In the genomic region with DNA sequence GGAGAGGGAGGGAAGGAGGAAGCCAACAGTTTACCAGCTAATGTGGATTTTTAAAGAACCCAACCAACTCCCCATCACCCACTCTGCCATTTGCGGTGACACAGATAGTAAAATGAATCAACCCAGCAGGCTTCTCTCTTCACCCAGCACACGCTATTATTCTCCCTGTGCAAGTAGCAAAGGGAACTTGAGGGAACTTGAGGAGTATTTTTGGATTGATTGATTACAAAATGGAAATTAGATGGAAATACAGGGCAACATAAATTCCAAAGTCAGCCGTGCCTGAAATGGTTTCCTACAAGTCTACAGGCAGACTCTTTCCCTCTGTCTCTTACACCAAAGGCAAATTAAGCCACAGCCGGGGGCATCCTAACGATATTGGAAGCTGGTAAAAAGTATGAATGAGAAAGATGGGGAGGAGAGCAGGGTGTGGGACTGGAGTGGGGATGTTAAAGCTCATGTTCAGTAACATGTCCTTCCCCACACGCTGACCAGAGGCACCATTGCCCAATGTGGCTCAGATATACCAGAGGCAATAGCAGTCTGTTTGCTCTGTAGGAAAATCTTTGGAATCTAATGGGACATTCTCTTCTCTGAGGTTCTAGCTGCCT, we compare ENCODE assay signal across 21 cellular contexts.
DNase-seq lines count a peak whose midpoint lies in the region; ATAC-seq and TF ChIP-seq lines count a peak whose summit lies in the region.
"Had no signal": no experiment of that assay in that cellular context is flagged by ENCODE, and none has a peak within 500 bp of the region (broad histone marks: within the 10 kb centered on the region; RNA-seq: fewer than 3 reads in every experiment).

No MANE protein-coding gene starts in this region.

- H3K27me3 ChIP-seq in dorsolateral prefrontal cortex (no peaks in the 10 kb centered on the region), subcutaneous abdominal adipose tissue (ENCODE audit: control insufficient read depth in 5 of 5, insufficient read depth in 4 of 5, low read length in 5 of 5) (no peaks in the 10 kb centered on the region), mammary epithelial cell (ENCODE audit: insufficient read depth, low read length) (no peaks in the 10 kb centered on the region)
- H3K27me3 ChIP-seq: body of pancreas, colonic mucosa, Peyer's patch, SJCRH30 had no signal

- no peak overlapping the region for H3K4me2 ChIP-seq in mammary epithelial cell (ENCODE audit: insufficient read depth, low read depth, low read length)

- H3K79me2 ChIP-seq in mammary epithelial cell (ENCODE audit: insufficient read depth, low read length) = no peaks in the 10 kb centered on the region

- BruUV-seq in mammary epithelial cell (replicated peaks; lab: Mats Ljungman, UMichigan) = no TSS peak

- 80 to 92% methylated on average over 1 to 2 of the region's 6 CpGs for WGBS in mesodermal cell (ENCODE audit: insufficient coverage in 2 of 2), 2 experiments
- 83% methylated on average over 1 of the region's 6 CpGs for WGBS in mammary epithelial cell (ENCODE audit: low coverage, missing lambda C conversion rate)

- TF ChIP-seq CTCF in dorsolateral prefrontal cortex (IDR thresholded peaks at IDR 0.05 in 54 of 56, conservative IDR thresholded peaks at IDR 0.05 in 2 of 56; ENCODE audit: low read depth in 1 of 56, partially characterized antibody in 56 of 56) (no peak), mammary epithelial cell (conservative IDR thresholded peaks at IDR 0.05 in 1 of 2, IDR thresholded peaks at IDR 0.05 in 1 of 2; ENCODE audit: extremely low read depth in 1 of 2, insufficient read depth in 1 of 2, low read depth in 1 of 2, low read length in 2 of 2) (no peak)

- in situ Hi-C loops in mammary epithelial cell (cut with MboI; ENCODE audit: low sequenced_read_pairs in 2 of 2) = loop anchor here (25.0 kb wide), 2 partner anchors 210 to 960 kb away; a partner anchor contains a TSS

- DNase-seq in NCI-H526 treated with DMSO at 0.1 percent for 48 hours (lab: John Stamatoyannopoulos, UW) (peak; percentile 92), dorsolateral prefrontal cortex (no peak), mammary epithelial cell (no peak), T-helper 9 cell (no peak)
- no peak for DNase-seq in activated naive CD4-positive, alpha-beta T cell treated with anti-CD3 and anti-CD28 coated beads, Interleukin-2, amount 50 U/mL, for 72 hours (ENCODE audit: low spot score in 2 of 2)
- DNase-seq: activated CD8-positive, alpha-beta memory T cell treated with anti-CD3 and anti-CD28 coated beads, Interleukin-2, amount 50 U/mL, for 4 hours; activated naive CD8-positive, alpha-beta T cell treated with anti-CD3 and anti-CD28 coated beads, Interleukin-2, amount 10 ng/mL, durations not matched to agents 7 days and 5 days; body of pancreas; colonic mucosa; NCI-H1105; NCI-H2107; Peyer's patch; SJCRH30; stimulated activated CD4-positive, alpha-beta T cell treated with anti-CD3 and anti-CD28 coated beads, Interleukin-15, amount 100 ng/mL, for 24 hours; stimulated activated CD8-positive, alpha-beta memory T cell treated with anti-CD3 and anti-CD28 coated beads, Interleukin-4, amount 100 ng/mL, for 48 hours had no signal

- H3K4me3 ChIP-seq in dorsolateral prefrontal cortex = peak overlapping the region in 4 of 59 donors; percentile 4 to 32 (median 16)
- H3K4me3 ChIP-seq in mesodermal cell (ENCODE audit: extremely low read depth, insufficient read depth, low read length, poor library complexity, severe bottlenecking) = no peak overlapping the region
- no peak overlapping the region for H3K4me3 ChIP-seq in subcutaneous abdominal adipose tissue (ENCODE audit: low read depth in 1 of 5, low read length in 5 of 5)
- no peak overlapping the region for H3K4me3 ChIP-seq in mammary epithelial cell (replicated peaks in 1 of 3; ENCODE audit: insufficient read depth in 1 of 3, low read depth in 2 of 3, low read length in 3 of 3)
- H3K4me3 ChIP-seq: body of pancreas, colonic mucosa, Peyer's patch, SJCRH30 had no signal

- H3K4me1 ChIP-seq in mesodermal cell (ENCODE audit: control insufficient read depth, insufficient read depth, low read length, poor library complexity, severe bottlenecking) (peaks cover 23% of the 10 kb centered on the region), subcutaneous abdominal adipose tissue (ENCODE audit: control insufficient read depth in 5 of 5, insufficient read depth in 5 of 5, low read length in 5 of 5) (peaks cover 0 to 23% (median 0%) of the 10 kb centered on the region in 5 donors), mammary epithelial cell (ENCODE audit: insufficient read depth, low read length) (no peaks in the 10 kb centered on the region)
- H3K4me1 ChIP-seq: body of pancreas, colonic mucosa, Peyer's patch, SJCRH30 had no signal

- intact Hi-C loops in dorsolateral prefrontal cortex (cut with DNase I) (loop anchor here in 1 of 2 donors (5.0 kb wide), 1 partner anchor 35 kb away; no protein-coding TSS in a partner anchor), mammary epithelial cell (cut with micrococcal nuclease) (no loop called here)

- H3K36me3 Mint-ChIP-seq in activated naive CD4-positive, alpha-beta T cell treated with anti-CD3 and anti-CD28 coated beads, Interleukin-2, amount 50 U/mL, for 72 hours = no peaks in the 10 kb centered on the region
- H3K36me3 Mint-ChIP-seq: activated naive CD8-positive, alpha-beta T cell treated with anti-CD3 and anti-CD28 coated beads, Interleukin-2, amount 10 ng/mL, durations not matched to agents 7 days and 5 days had no signal

- dilution Hi-C loops in mammary epithelial cell (cut with HindIII; ENCODE audit: low sequenced_read_pairs) = no loop called here

- ATAC-seq in HG03097 (IDR thresholded peaks at IDR 0.05; ENCODE audit: low FRiP score, unreplicated experiment) = no peak
- ATAC-seq in activated naive CD4-positive, alpha-beta T cell treated with anti-CD3 and anti-CD28 coated beads, Interleukin-2, amount 50 U/mL, for 72 hours = no peak
- ATAC-seq: activated T-helper 17 cell treated with anti-CD3 and anti-CD28 coated beads, Interleukin-2, amount 50 U/mL, for 72 hours; body of pancreas; WTC11 had no signal

- H3K9me3 Mint-ChIP-seq in activated naive CD4-positive, alpha-beta T cell treated with anti-CD3 and anti-CD28 coated beads, Interleukin-2, amount 50 U/mL, for 72 hours = no peaks in the 10 kb centered on the region
- H3K9me3 Mint-ChIP-seq: activated naive CD8-positive, alpha-beta T cell treated with anti-CD3 and anti-CD28 coated beads, Interleukin-2, amount 10 ng/mL, durations not matched to agents 7 days and 5 days; activated T-helper 17 cell treated with anti-CD3 and anti-CD28 coated beads, Interleukin-2, amount 50 U/mL, for 72 hours; WTC11 had no signal

- H3K9ac ChIP-seq in subcutaneous abdominal adipose tissue (ENCODE audit: low read length in 5 of 5) = no peak overlapping the region
- no peak overlapping the region for H3K9ac ChIP-seq in mammary epithelial cell (ENCODE audit: insufficient read depth, low read length)

- CTCF ChIA-PET in mammary epithelial cell (lab: Charles Lee; ENCODE audit: low non-redundant PET) = no interaction called here

- H4K20me1 ChIP-seq in mammary epithelial cell (ENCODE audit: insufficient read depth, low read length) = no peaks in the 10 kb centered on the region

- H3K9me3 ChIP-seq in mesodermal cell (ENCODE audit: control insufficient read depth, low read length) (no peaks in the 10 kb centered on the region), subcutaneous abdominal adipose tissue (ENCODE audit: control insufficient read depth in 5 of 5, low read length in 5 of 5) (no peaks in the 10 kb centered on the region), mammary epithelial cell (replicated peaks; ENCODE audit: insufficient read depth, low read length) (no peaks in the 10 kb centered on the region)
- H3K9me3 ChIP-seq: body of pancreas, colonic mucosa, Peyer's patch, SJCRH30 had no signal

- no peak overlapping the region for H2AFZ ChIP-seq in mammary epithelial cell (ENCODE audit: low read depth, low read length)

- H3K36me3 ChIP-seq in mesodermal cell (ENCODE audit: control insufficient read depth, insufficient read depth, low read length) = peaks cover 68% of the 10 kb centered on the region
- peaks cover 7 to 40% (median 27%) of the 10 kb centered on the region in 5 donors for H3K36me3 ChIP-seq in subcutaneous abdominal adipose tissue (ENCODE audit: control insufficient read depth in 5 of 5, insufficient read depth in 5 of 5, low read length in 5 of 5)
- peaks cover 4% of the 10 kb centered on the region for H3K36me3 ChIP-seq in mammary epithelial cell (ENCODE audit: insufficient read depth, low read length)
- H3K36me3 ChIP-seq: colonic mucosa had no signal

- H3K27ac ChIP-seq in dorsolateral prefrontal cortex = peak overlapping the region in 58 of 59 donors; percentile 3 to 93 (median 80)
- H3K27ac ChIP-seq in mesodermal cell (ENCODE audit: low read depth, low read length, severe bottlenecking) = peak overlapping the region; percentile 57
- H3K27ac ChIP-seq in subcutaneous abdominal adipose tissue (ENCODE audit: low read depth, low read length) = peak overlapping the region; percentile 38
- H3K27ac ChIP-seq in mammary epithelial cell (ENCODE audit: insufficient read depth, low read depth, low read length) = no peak overlapping the region
- H3K27ac ChIP-seq: body of pancreas, C4-2B, colonic mucosa, SJCRH30 had no signal

- no peak overlapping the region for H3K27ac Mint-ChIP-seq in activated naive CD4-positive, alpha-beta T cell treated with anti-CD3 and anti-CD28 coated beads, Interleukin-2, amount 50 U/mL, for 72 hours
- H3K27ac Mint-ChIP-seq: activated naive CD8-positive, alpha-beta T cell treated with anti-CD3 and anti-CD28 coated beads, Interleukin-2, amount 10 ng/mL, durations not matched to agents 7 days and 5 days; activated T-helper 17 cell treated with anti-CD3 and anti-CD28 coated beads, Interleukin-2, amount 50 U/mL, for 72 hours had no signal
